In the genomic region with DNA sequence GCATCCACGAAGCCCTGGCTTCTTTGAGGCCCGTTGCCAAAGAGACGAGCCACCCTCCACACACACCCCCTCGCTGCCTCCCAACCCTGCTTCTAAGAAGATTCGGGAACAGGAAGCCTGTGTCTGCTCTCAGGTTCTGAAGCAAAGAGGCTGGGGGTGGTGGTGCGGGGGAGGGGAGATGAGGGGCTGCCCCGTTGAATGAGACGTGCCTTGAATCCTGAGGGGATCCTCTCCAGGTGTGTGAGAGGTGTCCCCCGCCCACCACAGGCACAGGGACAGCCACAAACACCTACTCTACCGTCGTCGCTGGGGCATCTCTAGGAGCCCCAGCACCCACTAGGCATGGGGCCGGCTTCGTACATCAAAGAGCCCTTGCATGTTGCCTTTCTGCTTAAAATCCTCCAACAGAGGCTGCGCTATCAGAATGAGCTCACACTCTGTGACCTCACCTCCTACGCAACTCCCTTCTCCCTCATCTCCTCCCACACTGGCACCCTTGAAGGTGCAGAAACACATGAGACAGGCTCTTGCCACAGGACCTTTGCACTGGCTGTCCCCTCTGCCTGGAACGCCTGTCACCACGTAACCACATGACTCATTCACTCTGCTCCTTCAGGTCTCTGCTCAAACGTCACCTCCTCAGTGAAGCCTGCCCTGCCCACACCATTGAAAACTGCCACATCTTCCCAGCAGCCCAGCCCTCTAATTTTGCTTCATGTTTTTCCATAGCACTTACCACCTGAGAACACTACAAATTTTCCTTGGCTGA, we compare ENCODE assay signal across 8 cellular contexts.
DNase-seq lines count a peak whose midpoint lies in the region; ATAC-seq and TF ChIP-seq lines count a peak whose summit lies in the region.

No MANE protein-coding gene starts in this region.

- TF ChIP-seq CTCF in GM13976 (IDR thresholded peaks at IDR 0.05; ENCODE audit: borderline replicate concordance, control extremely low read depth, extremely low read depth, insufficient read depth, missing control alignments): no peak

- ATAC-seq in GM21619 (IDR thresholded peaks at IDR 0.05; ENCODE audit: unreplicated experiment) (no peak), GM21528 (IDR thresholded peaks at IDR 0.05; ENCODE audit: low FRiP score, unreplicated experiment) (no peak), HG02571 (IDR thresholded peaks at IDR 0.05; ENCODE audit: unreplicated experiment) (no peak)

- in situ Hi-C loops in GM13976 (cut with MboI; ENCODE audit: low sequenced_read_pairs, unreplicated experiment): no loop called here

- DNase-seq in GM13976 (ENCODE audit: low spot score) (peak; percentile 63), T-helper 2 cell (peak; percentile 29 to 96 (median 82)), NCI-H2081 (lab: John Stamatoyannopoulos, UW) (no peak)
- peak; percentile 91 for DNase-seq in activated naive CD8-positive, alpha-beta T cell treated with anti-CD3 and anti-CD28 coated beads, Interleukin-2, amount 50 U/mL, for 16 hours (ENCODE audit: low read depth, low spot score)
- DNase-seq in stimulated activated CD4-positive, alpha-beta T cell treated with anti-CD3 and anti-CD28 coated beads, Interleukin-15, amount 100 ng/mL, for 1 hour (ENCODE audit: low read depth in 1 of 2, low spot score in 1 of 2): peak; percentile 48 to 67

Comparison
In these comparisons a context has a peak if more than half of its experiments do, and no peak if none do; other contexts are left out.
1. DNase-seq: peak in GM13976 (single experiment), T-helper 2 cell (5 of 5), activated naive CD8-positive, alpha-beta T cell treated with anti-CD3 and anti-CD28 coated beads, Interleukin-2, amount 50 U/mL, for 16 hours (single experiment) and stimulated activated CD4-positive, alpha-beta T cell treated with anti-CD3 and anti-CD28 coated beads, Interleukin-15, amount 100 ng/mL, for 1 hour (2 of 2); none in NCI-H2081 (0 of 2).